In the genomic region with DNA sequence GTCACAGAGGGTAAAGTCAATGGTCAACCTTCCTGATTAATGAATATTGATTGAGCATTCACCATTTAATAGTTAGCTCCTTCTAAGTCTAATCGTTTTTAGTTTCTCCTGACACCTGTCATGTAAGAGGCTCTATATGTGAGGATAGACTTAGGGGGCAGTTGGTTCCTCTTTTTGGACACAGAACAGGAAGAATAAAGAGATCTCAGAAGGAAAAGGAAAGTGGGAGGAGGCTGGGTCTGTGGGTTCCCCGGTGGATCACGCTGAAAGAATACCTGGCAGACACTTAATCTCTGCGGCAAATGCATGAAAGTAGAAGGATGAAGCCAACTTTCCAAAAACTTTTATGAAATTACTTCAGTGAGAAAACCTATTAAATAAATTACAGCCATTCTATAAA, we compare ENCODE assay signal across 20 cellular contexts.
A peak's percentile ranks its signal among the peaks of the same experiment; 100 is the strongest.
DNase-seq lines count a peak whose midpoint lies in the region; ATAC-seq lines count a peak whose summit lies in the region.
"Had no signal": no experiment of that assay in that cellular context is flagged by ENCODE, and none has a peak within 500 bp of the region (broad histone marks: within the 10 kb centered on the region; RNA-seq: fewer than 3 reads in every experiment).

No MANE protein-coding gene starts in this region.

- H3K4me1 Mint-ChIP-seq in stimulated activated memory B cell treated with anti-CD40 and anti-IgM and Interleukin-4, amounts not matched to agents 10 μg/mL and 1 μg/mL and 100 μg/mL, for 72 hours, result peaks cover 37% of the 10 kb centered on the region

- ATAC-seq in stimulated activated memory B cell treated with anti-CD40 and anti-IgM and Interleukin-4, amounts not matched to agents 10 μg/mL and 1 μg/mL and 100 μg/mL, for 72 hours, result no peak
- no peak for ATAC-seq in HG03565 (IDR thresholded peaks at IDR 0.05; ENCODE audit: unreplicated experiment)

- DNase-seq in GDM1 (lab: John Stamatoyannopoulos, UW) (peak; percentile 12), Kasumi-1 (lab: John Stamatoyannopoulos, UW) (peak; percentile 25 to 40), UCSD-AML1 (lab: John Stamatoyannopoulos, UW; ENCODE audit: unreplicated experiment) (peak; percentile 23), HUDEP-2 (lab: John Stamatoyannopoulos, UW; ENCODE audit: unreplicated experiment in 76 of 76) (no peak)
- DNase-seq in activated naive CD4-positive, alpha-beta T cell (lab: John Stamatoyannopoulos, UW), result no peak
- DNase-seq: ACHN; Calu3; CD4-positive, alpha-beta memory T cell; MM.1S; NCI-H1105 treated with DMSO at 0.1 percent for 48 hours; NCI-H1694 treated with DMSO at 0.1 percent for 48 hours; NCI-H2081 treated with DMSO at 0.1 percent for 48 hours; NCI-H2171 treated with DMSO at 0.1 percent for 48 hours; NCI-H526; PC-9; RPMI8226; SHP77; SW 1271 had no signal

- H3K36me3 Mint-ChIP-seq in stimulated activated memory B cell treated with anti-CD40 and anti-IgM and Interleukin-4, amounts not matched to agents 10 μg/mL and 1 μg/mL and 100 μg/mL, for 72 hours, result no peaks in the 10 kb centered on the region
- H3K36me3 Mint-ChIP-seq: CD4-positive, alpha-beta memory T cell had no signal

- no peaks in the 10 kb centered on the region for H3K27me3 Mint-ChIP-seq in stimulated activated memory B cell treated with anti-CD40 and anti-IgM and Interleukin-4, amounts not matched to agents 10 μg/mL and 1 μg/mL and 100 μg/mL, for 72 hours

- peak overlapping the region; percentile 67 for H3K27ac Mint-ChIP-seq in stimulated activated memory B cell treated with anti-CD40 and anti-IgM and Interleukin-4, amounts not matched to agents 10 μg/mL and 1 μg/mL and 100 μg/mL, for 72 hours
- H3K27ac Mint-ChIP-seq: CD4-positive, alpha-beta memory T cell had no signal

- no peak overlapping the region for H3K4me3 Mint-ChIP-seq in stimulated activated memory B cell treated with anti-CD40 and anti-IgM and Interleukin-4, amounts not matched to agents 10 μg/mL and 1 μg/mL and 100 μg/mL, for 72 hours
- H3K4me3 Mint-ChIP-seq: CD4-positive, alpha-beta memory T cell had no signal

- no peaks in the 10 kb centered on the region for H3K9me3 Mint-ChIP-seq in stimulated activated memory B cell treated with anti-CD40 and anti-IgM and Interleukin-4, amounts not matched to agents 10 μg/mL and 1 μg/mL and 100 μg/mL, for 72 hours
- H3K9me3 Mint-ChIP-seq: CD4-positive, alpha-beta memory T cell had no signal

Comparison
In these comparisons a context has a peak if more than half of its experiments do, and no peak if none do; other contexts are left out.
1. DNase-seq: peak in GDM1 (single experiment), Kasumi-1 (2 of 2) and UCSD-AML1 (single experiment); none in activated naive CD4-positive, alpha-beta T cell (0 of 4) and HUDEP-2 (0 of 76).